In the genomic region with DNA sequence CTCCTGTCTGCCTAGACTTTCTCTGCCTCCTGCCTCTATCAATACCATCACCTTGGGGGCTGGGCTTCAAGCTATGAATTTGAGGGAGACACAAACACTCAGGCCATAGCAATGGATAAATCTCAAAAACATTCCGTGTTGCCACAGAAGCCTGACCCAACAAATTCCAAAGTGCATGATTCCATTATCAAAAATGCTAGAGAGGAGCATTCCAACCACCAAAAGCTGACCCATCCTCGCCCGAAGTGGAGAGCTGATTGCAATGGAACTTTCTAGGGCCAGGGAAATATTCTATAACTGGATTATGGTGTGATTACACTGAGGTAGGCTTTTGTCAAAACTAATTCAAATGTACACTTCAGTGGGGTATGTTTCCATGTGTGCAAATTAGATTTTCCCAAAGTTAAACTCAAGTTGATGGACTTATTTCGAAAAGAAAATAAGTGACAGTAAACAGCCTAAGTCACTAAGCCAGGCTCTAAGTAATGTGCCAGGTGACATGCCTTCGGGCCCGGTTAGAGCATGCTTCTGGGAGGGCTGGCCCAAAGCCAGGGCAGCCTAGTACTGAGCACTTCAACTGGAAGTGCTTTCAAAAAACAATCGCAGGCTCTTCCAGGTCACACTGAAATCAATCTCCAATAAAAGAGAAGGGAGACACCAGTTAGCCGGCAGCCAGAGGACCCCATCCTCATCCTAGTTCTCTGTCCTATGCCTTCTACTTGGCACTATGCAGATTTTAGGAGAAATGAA, we compare ENCODE assay signal across 17 cellular contexts.
DNase-seq lines count a peak whose midpoint lies in the region; ATAC-seq, FAIRE-seq and TF ChIP-seq lines count a peak whose summit lies in the region.
"Had no signal": no experiment of that assay in that cellular context is flagged by ENCODE, and none has a peak within 500 bp of the region (broad histone marks: within the 10 kb centered on the region; RNA-seq: fewer than 3 reads in every experiment).

No MANE protein-coding gene starts in this region.

- H3K4me1 Mint-ChIP-seq in astrocyte (ENCODE audit: low read depth, unreplicated experiment) (peaks cover 41% of the 10 kb centered on the region), GM23338 (peaks cover 7% of the 10 kb centered on the region; the same call in 2 of the 3 replicates)
- H3K4me1 Mint-ChIP-seq: memory B cell had no signal

- H3K4me2 ChIP-seq in astrocyte (ENCODE audit: low read length) (peak overlapping the region; percentile 67), GM23338 (no peak overlapping the region)

- H3K4me3 Mint-ChIP-seq in astrocyte (ENCODE audit: unreplicated experiment) (no peak overlapping the region), GM23338 (no peak overlapping the region)
- H3K4me3 Mint-ChIP-seq: activated T-cell treated with anti-CD3 and anti-CD28 coated beads, Interleukin-2, amount 50 U/mL, for 24 hours; memory B cell had no signal

- H2AFZ ChIP-seq in ACC112 (ENCODE audit: low read length, unreplicated experiment) (peak overlapping the region; percentile 65), astrocyte (ENCODE audit: low read depth, low read length) (no peak overlapping the region), GM23338 (no peak overlapping the region)

- peaks cover 4% of the 10 kb centered on the region for H3K9me3 ChIP-seq in astrocyte (ENCODE audit: insufficient read depth, low read depth, low read length)
- H3K9me3 ChIP-seq: ovary had no signal

- TF ChIP-seq CTCF in astrocyte (IDR thresholded peaks at IDR 0.05; ENCODE audit: insufficient read depth, low read depth, low read length) = no peak
- no peak for TF ChIP-seq CTCF in GM23338 (conservative IDR thresholded peaks at IDR 0.05; ENCODE audit: low read depth in 2 of 2)

- H3K27ac Mint-ChIP-seq in astrocyte (ENCODE audit: unreplicated experiment) (peak overlapping the region; percentile 98), GM23338 (no peak overlapping the region)
- H3K27ac Mint-ChIP-seq in activated naive CD4-positive, alpha-beta T cell treated with anti-CD3 and anti-CD28 coated beads, Interleukin-2, amount 50 U/mL, for 72 hours = no peak overlapping the region
- H3K27ac Mint-ChIP-seq: activated T-cell treated with anti-CD3 and anti-CD28 coated beads, Interleukin-2, amount 50 U/mL, for 24 hours; memory B cell had no signal

- DNase-seq in GM04503 (ENCODE audit: low read depth) (peak; percentile 76), astrocyte (ENCODE audit: low read depth) (peak; percentile 91), iris pigment epithelial cell (ENCODE audit: low read depth) (peak; percentile 92), putamen (ENCODE audit: low spot score) (no peak), GM23338 (ENCODE audit: low spot score) (no peak)
- no peak for DNase-seq in activated naive CD4-positive, alpha-beta T cell treated with anti-CD3 and anti-CD28 coated beads, Interleukin-2, amount 50 U/mL, for 72 hours (ENCODE audit: low spot score in 2 of 2)
- DNase-seq: activated CD4-positive, CD25-positive, alpha-beta regulatory T cell treated with anti-CD3 and anti-CD28 coated beads, Interleukin-2, amount 50 U/mL, for 72 hours; activated T-cell treated with anti-CD3 and anti-CD28 coated beads, Interleukin-2, amount 50 U/mL, for 24 hours; anterior cingulate cortex; C1 segment of cervical spinal cord; NCI-H1694; ovary; stimulated activated CD8-positive, alpha-beta memory T cell treated with anti-CD3 and anti-CD28 coated beads, Interleukin-4, amount 100 ng/mL, for 48 hours had no signal

- H3K4me1 ChIP-seq in ACC112 (ENCODE audit: control insufficient read depth, insufficient read depth, low read length, unreplicated experiment) (peaks cover 55% of the 10 kb centered on the region), astrocyte (ENCODE audit: insufficient read depth, low read length) (peaks cover 26% of the 10 kb centered on the region), GM23338 (ENCODE audit: insufficient read depth) (peaks cover 10% of the 10 kb centered on the region)

- H3K79me2 ChIP-seq in ACC112 (ENCODE audit: control insufficient read depth, insufficient read depth, low read length, unreplicated experiment) (no peaks in the 10 kb centered on the region), astrocyte (ENCODE audit: insufficient read depth, low read length) (no peaks in the 10 kb centered on the region), GM23338 (replicated peaks; ENCODE audit: insufficient read depth) (no peaks in the 10 kb centered on the region)

- peak; percentile 98 for FAIRE-seq in astrocyte (lab: Jason Lieb, UNC)
- FAIRE-seq: HepG2 had no signal

- peak overlapping the region; percentile 61 for H3K9ac ChIP-seq in astrocyte (ENCODE audit: low read length)

- H3K4me3 ChIP-seq in ACC112 (ENCODE audit: low read depth, low read length) (0 out of 2 replicates have a peak overlapping the region, but pooled peaks have one; percentile 5), astrocyte (ENCODE audit: insufficient read depth, low read depth, low read length) (no peak overlapping the region), GM23338 (no peak overlapping the region)
- H3K4me3 ChIP-seq: ovary had no signal

- H3K27ac ChIP-seq in ACC112 (ENCODE audit: low read depth, low read length) = peak overlapping the region; percentile 93
- H3K27ac ChIP-seq in astrocyte (ENCODE audit: low read depth, low read length) = peak overlapping the region; percentile 84
- H3K27ac ChIP-seq in GM23338 (ENCODE audit: low read depth) = no peak overlapping the region
- H3K27ac ChIP-seq: ovary had no signal

- no peak for ATAC-seq in activated naive CD4-positive, alpha-beta T cell treated with anti-CD3 and anti-CD28 coated beads, Interleukin-2, amount 50 U/mL, for 72 hours
- no peak for ATAC-seq in GM23338
- no peak for ATAC-seq in HG03045 (IDR thresholded peaks at IDR 0.05; ENCODE audit: unreplicated experiment)

- H3K9me3 Mint-ChIP-seq in astrocyte (ENCODE audit: unreplicated experiment) (peaks cover 5% of the 10 kb centered on the region), GM23338 (peaks cover 11% of the 10 kb centered on the region)
- H3K9me3 Mint-ChIP-seq in activated naive CD4-positive, alpha-beta T cell treated with anti-CD3 and anti-CD28 coated beads, Interleukin-2, amount 50 U/mL, for 72 hours = no peaks in the 10 kb centered on the region

- H3K27me3 ChIP-seq in ACC112 (ENCODE audit: insufficient read depth, low read length) (no peaks in the 10 kb centered on the region), astrocyte (ENCODE audit: insufficient read depth, low read length) (no peaks in the 10 kb centered on the region), GM23338 (ENCODE audit: insufficient read depth) (no peaks in the 10 kb centered on the region)
- H3K27me3 ChIP-seq: ovary had no signal

- H3K27me3 Mint-ChIP-seq in astrocyte (ENCODE audit: low read depth, unreplicated experiment) = no peaks in the 10 kb centered on the region
- peaks cover 3% of the 10 kb centered on the region for H3K27me3 Mint-ChIP-seq in GM23338 (ENCODE audit: insufficient read depth, low read depth, poor library complexity)

- no peaks in the 10 kb centered on the region for H4K20me1 ChIP-seq in astrocyte (ENCODE audit: insufficient read depth, low read length)
- H4K20me1 ChIP-seq in GM23338 (replicated peaks; ENCODE audit: insufficient read depth) = no peaks in the 10 kb centered on the region

- H3F3A ChIP-seq in GM23338 (replicated peaks; ENCODE audit: low read depth) = peaks cover 3% of the 10 kb centered on the region; the same call in 1 of the 2 replicates

- H3K9me2 ChIP-seq in GM23338 (ENCODE audit: insufficient read depth) = 0 out of 2 replicates have a peak, but pooled peaks cover 3% of the 10 kb centered on the region

- H3K36me3 ChIP-seq in ACC112 (ENCODE audit: insufficient read depth, low read length) (no peaks in the 10 kb centered on the region), astrocyte (ENCODE audit: insufficient read depth, low read length) (no peaks in the 10 kb centered on the region), GM23338 (ENCODE audit: insufficient read depth) (no peaks in the 10 kb centered on the region)
- H3K36me3 ChIP-seq: ovary had no signal

- H3K36me3 Mint-ChIP-seq in astrocyte (ENCODE audit: low read depth, unreplicated experiment) = peaks cover 2% of the 10 kb centered on the region
- H3K36me3 Mint-ChIP-seq in activated naive CD4-positive, alpha-beta T cell treated with anti-CD3 and anti-CD28 coated beads, Interleukin-2, amount 50 U/mL, for 72 hours = no peaks in the 10 kb centered on the region
- 0 out of 3 replicates have a peak, but pooled peaks cover 2% of the 10 kb centered on the region for H3K36me3 Mint-ChIP-seq in GM23338 (ENCODE audit: low read depth)
- H3K36me3 Mint-ChIP-seq: memory B cell had no signal

TF ChIP-seq in GM23338, 12 proteins besides CTCF, POLR2A, EP300 and RAD21 (continues in another document):
- TF ChIP-seq POLR2AphosphoS5 (IDR thresholded peaks at IDR 0.05; ENCODE audit: low read depth) (no peak), CREB1 (CRISPR knock-in tag; IDR thresholded peaks at IDR 0.05; ENCODE audit: low read depth) (no peak), NANOG (IDR thresholded peaks at IDR 0.05; ENCODE audit: borderline replicate concordance) (no peak), ZNF114 (CRISPR knock-in tag; IDR thresholded peaks at IDR 0.05) (no peak), ZNF331 (CRISPR knock-in tag; IDR thresholded peaks at IDR 0.05; ENCODE audit: low read depth) (no peak)
- TF ChIP-seq, protein P1, sequence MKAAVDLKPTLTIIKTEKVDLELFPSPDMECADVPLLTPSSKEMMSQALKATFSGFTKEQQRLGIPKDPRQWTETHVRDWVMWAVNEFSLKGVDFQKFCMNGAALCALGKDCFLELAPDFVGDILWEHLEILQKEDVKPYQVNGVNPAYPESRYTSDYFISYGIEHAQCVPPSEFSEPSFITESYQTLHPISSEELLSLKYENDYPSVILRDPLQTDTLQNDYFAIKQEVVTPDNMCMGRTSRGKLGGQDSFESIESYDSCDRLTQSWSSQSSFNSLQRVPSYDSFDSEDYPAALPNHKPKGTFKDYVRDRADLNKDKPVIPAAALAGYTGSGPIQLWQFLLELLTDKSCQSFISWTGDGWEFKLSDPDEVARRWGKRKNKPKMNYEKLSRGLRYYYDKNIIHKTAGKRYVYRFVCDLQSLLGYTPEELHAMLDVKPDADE (IDR thresholded peaks at IDR 0.05) = no peak

Comparison
In these comparisons a context has a peak if more than half of its experiments do, and no peak if none do; other contexts are left out.
1. DNase-seq: peak in GM04503 (single experiment), astrocyte (single experiment) and iris pigment epithelial cell (single experiment); none in putamen (single experiment), activated naive CD4-positive, alpha-beta T cell treated with anti-CD3 and anti-CD28 coated beads, Interleukin-2, amount 50 U/mL, for 72 hours (0 of 2) and GM23338 (single experiment).